20 cellular contexts compared by ENCODE assay signal in the genomic region with DNA sequence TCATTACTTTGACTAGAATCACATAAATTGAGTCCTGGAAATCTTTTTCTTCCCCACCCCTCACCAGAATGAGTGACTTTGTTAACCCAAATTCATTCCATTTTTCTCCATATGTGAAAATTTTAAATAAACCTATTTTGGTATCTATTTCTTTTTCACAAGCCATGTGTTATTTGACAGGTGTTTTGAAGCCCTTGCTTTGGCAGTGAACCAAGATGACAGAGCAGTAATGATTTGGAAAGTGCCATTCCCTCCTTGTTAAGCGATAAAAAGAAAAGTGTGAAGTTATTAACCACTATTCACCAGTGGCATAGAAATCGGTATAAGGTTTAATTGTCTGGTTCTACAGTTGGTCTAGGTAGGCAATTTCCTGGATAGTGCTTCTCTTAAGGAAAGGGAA.
"Had no signal": no experiment of that assay in that cellular context is flagged by ENCODE, and none has a peak within 500 bp of the region (broad histone marks: within the 10 kb centered on the region; RNA-seq: fewer than 3 reads in every experiment).

No MANE protein-coding gene starts in this region.

- H3K27ac ChIP-seq: brain microvascular endothelial cell, hepatocyte, left ventricle myocardium inferior, ovary, prostate gland, right atrium auricular region, skin epidermis, suprapubic skin, tibial nerve, WERI-Rb-1 had no signal

- H3K36me3 ChIP-seq: brain microvascular endothelial cell, left ventricle myocardium inferior, ovary, prostate gland, right atrium auricular region, suprapubic skin had no signal

- ATAC-seq: natural killer cell; stimulated activated naive CD8-positive, alpha-beta T cell treated with anti-CD3 and anti-CD28 coated beads, Interleukin-15, amount 100 ng/mL, for 72 hours had no signal

- H3K27me3 ChIP-seq: brain microvascular endothelial cell, hepatocyte, ovary, right atrium auricular region, suprapubic skin, tibial nerve had no signal

- H3K9me3 ChIP-seq: left ventricle myocardium inferior, ovary, prostate gland, right atrium auricular region, suprapubic skin, tibial nerve had no signal

- H3K4me3 ChIP-seq: hepatocyte, left ventricle myocardium inferior, ovary, prostate gland, right atrium auricular region, skin epidermis, suprapubic skin, tibial nerve had no signal

- H3K4me1 ChIP-seq: prostate gland, right atrium auricular region, suprapubic skin had no signal

- DNase-seq: activated CD4-positive, alpha-beta T cell treated with anti-CD3 and anti-CD28 coated beads for 1 hour; activated gamma-delta T cell treated with Interleukin-2 at 50 U/mL for 16 hours; activated T-cell treated with anti-CD3 and anti-CD28 coated beads, Interleukin-2, amount 50 U/mL, for 1 hour; anterior cingulate cortex; brain microvascular endothelial cell; effector memory CD4-positive, alpha-beta T cell; foreskin melanocyte; glutamatergic neuron; left ventricle myocardium inferior; natural killer cell; ovary; stimulated activated CD4-positive, alpha-beta T cell treated with anti-CD3 and anti-CD28 coated beads, Interleukin-2, amount 100 ng/mL, for 24 hours; stimulated activated naive CD8-positive, alpha-beta T cell treated with anti-CD3 and anti-CD28 coated beads, Interleukin-15, amount 100 ng/mL, for 72 hours; WERI-Rb-1 had no signal
